In the genomic region with DNA sequence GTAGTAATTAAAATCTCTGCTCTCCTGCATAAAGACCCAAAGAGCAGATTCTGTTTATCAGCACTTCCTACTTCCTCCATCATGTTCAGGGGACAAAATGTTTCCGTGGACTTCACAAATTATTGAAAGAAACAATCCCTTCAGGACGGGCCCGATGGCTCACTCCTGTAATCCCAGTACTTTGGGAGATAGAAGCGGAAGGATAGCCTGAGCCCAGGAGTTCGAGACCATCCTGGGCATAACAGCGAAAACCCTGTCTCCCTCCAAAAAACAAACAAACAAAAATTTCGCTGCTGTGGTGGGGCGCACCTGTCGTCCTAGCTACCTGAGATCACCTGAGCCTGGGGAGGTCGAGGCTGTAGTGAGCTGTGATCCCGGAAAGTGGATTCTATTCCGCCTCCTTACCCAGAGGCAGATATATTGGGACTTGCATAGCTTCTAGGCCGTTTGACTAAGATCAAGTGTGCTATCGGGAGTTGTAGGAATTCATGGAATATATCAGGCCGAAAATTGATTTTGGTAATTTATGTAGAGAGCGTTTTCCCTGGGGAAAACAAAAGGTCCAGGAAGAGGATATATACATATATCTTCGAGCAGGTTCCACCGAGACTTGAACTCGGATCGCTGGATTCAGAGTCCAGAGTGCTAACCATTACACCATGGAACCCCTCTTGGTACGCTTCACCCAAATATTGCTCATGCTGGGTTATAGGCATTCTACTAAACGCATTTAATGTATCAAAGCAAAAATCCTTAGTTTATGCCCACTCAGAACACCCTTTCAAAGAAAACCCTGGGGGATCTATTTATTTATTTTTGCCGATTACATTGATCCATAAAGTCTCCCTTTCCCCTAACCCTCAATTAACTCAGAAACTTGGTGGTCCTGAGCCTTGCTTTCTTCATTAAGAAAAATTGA, we compare ENCODE assay signal across 8 cellular contexts.
DNase-seq lines count a peak whose midpoint lies in the region; ATAC-seq and TF ChIP-seq lines count a peak whose summit lies in the region.

No MANE protein-coding gene starts in this region.

- peak; percentile 49 for ATAC-seq in HG03354 (IDR thresholded peaks at IDR 0.05; ENCODE audit: poor library complexity, severe bottlenecking, unreplicated experiment)
- ATAC-seq in stimulated activated memory B cell treated with anti-CD40 and anti-IgM and Interleukin-4, amounts not matched to agents 10 μg/mL and 1 μg/mL and 100 μg/mL, for 72 hours = no peak

- no peak for TF ChIP-seq POLR2A in vagina (IDR thresholded peaks at IDR 0.05)

- CTCF ChIA-PET in Caco-2 (lab: Charles Lee) = interaction anchor here (0.9 to 2.1 kb wide), 2 partner anchors 28 to 205 kb away, joined by 5 to 6 read pairs; no protein-coding TSS in a partner anchor

- intact Hi-C loops in Caco-2 (cut with micrococcal nuclease; ENCODE audit: unreplicated experiment) (loop anchor here (1.0 to 2.0 kb wide), 2 partner anchors 45 to 57 kb away; no protein-coding TSS in a partner anchor), vagina (cut with DNase I) (no loop called here)

- H3K4me1 Mint-ChIP-seq in Caco-2 (ENCODE audit: low read depth, unreplicated experiment) = no peaks in the 10 kb centered on the region
- H3K4me1 Mint-ChIP-seq in stimulated activated memory B cell treated with anti-CD40 and anti-IgM and Interleukin-4, amounts not matched to agents 10 μg/mL and 1 μg/mL and 100 μg/mL, for 72 hours = peaks cover 13% of the 10 kb centered on the region

- POLR2A ChIA-PET in Caco-2 (lab: Charles Lee) = interaction anchor here (1.1 kb wide), 1 partner anchor 370 kb away, joined by 8 read pairs; no protein-coding TSS in a partner anchor

- peaks cover 20% of the 10 kb centered on the region for H3K36me3 Mint-ChIP-seq in Caco-2 (ENCODE audit: insufficient read depth, unreplicated experiment)
- no peaks in the 10 kb centered on the region for H3K36me3 Mint-ChIP-seq in stimulated activated memory B cell treated with anti-CD40 and anti-IgM and Interleukin-4, amounts not matched to agents 10 μg/mL and 1 μg/mL and 100 μg/mL, for 72 hours

- no peak overlapping the region for H3K27ac ChIP-seq in SJSA1
- H3K27ac ChIP-seq in vagina = no peak overlapping the region
- no peak overlapping the region for H3K27ac ChIP-seq in caudate nucleus (ENCODE audit: low read depth, low read length)

- H3K4me3 ChIP-seq in Caco-2 (ENCODE audit: low read depth, low read length) (peak overlapping the region; percentile 40), SJSA1 (peak overlapping the region; percentile 4; the same call in 1 of the 2 replicates), vagina (no peak overlapping the region)

- H3K4me1 ChIP-seq in Caco-2 (peaks cover 4% of the 10 kb centered on the region; the same call in 1 of the 2 replicates), SJSA1 (replicated peaks) (no peaks in the 10 kb centered on the region), vagina (peaks cover 14% of the 10 kb centered on the region)

- DNase-seq in Caco-2 = peak; percentile 62 to 74
- DNase-seq in SJSA1 (ENCODE audit: low read depth in 1 of 2, low spot score in 2 of 2) = peak in 1 of 2 experiments; percentile 44
- DNase-seq in fibroblast of peridontal ligament (ENCODE audit: extremely low read depth) = peak; percentile 69
- no peak for DNase-seq in vagina (ENCODE audit: extremely low spot score in 2 of 2)
- DNase-seq in caudate nucleus (lab: John Stamatoyannopoulos, UW) = no peak
- DNase-seq in superior temporal gyrus (ENCODE audit: extremely low spot score) = no peak

- H3K27me3 Mint-ChIP-seq in Caco-2 (ENCODE audit: insufficient read depth, unreplicated experiment) = no peaks in the 10 kb centered on the region
- peaks cover 84% of the 10 kb centered on the region for H3K27me3 Mint-ChIP-seq in stimulated activated memory B cell treated with anti-CD40 and anti-IgM and Interleukin-4, amounts not matched to agents 10 μg/mL and 1 μg/mL and 100 μg/mL, for 72 hours

- BruUV-seq in Caco-2 (replicated peaks; lab: Mats Ljungman, UMichigan) = no TSS peak

- TF ChIP-seq CTCF in Caco-2 (IDR thresholded peaks at IDR 0.05; ENCODE audit: insufficient read depth in 1 of 2, low read depth in 1 of 2, low read length in 1 of 2, severe bottlenecking in 1 of 2, unreplicated experiment in 1 of 2) (no peak), vagina (IDR thresholded peaks at IDR 0.05) (no peak)

- no peaks in the 10 kb centered on the region for H3K9me3 ChIP-seq in Caco-2
- peaks cover 9% of the 10 kb centered on the region; the same call in 1 of the 2 replicates for H3K9me3 ChIP-seq in SJSA1 (replicated peaks)
- H3K9me3 ChIP-seq in vagina = no peaks in the 10 kb centered on the region

- H3K27me3 ChIP-seq in Caco-2 (replicated peaks; ENCODE audit: control insufficient read depth, insufficient read depth, low read length) (no peaks in the 10 kb centered on the region), SJSA1 (replicated peaks) (no peaks in the 10 kb centered on the region), vagina (peaks cover 5% of the 10 kb centered on the region)

- peaks cover 6% of the 10 kb centered on the region for H3K9me3 Mint-ChIP-seq in Caco-2 (ENCODE audit: unreplicated experiment)
- peaks cover 6% of the 10 kb centered on the region for H3K9me3 Mint-ChIP-seq in stimulated activated memory B cell treated with anti-CD40 and anti-IgM and Interleukin-4, amounts not matched to agents 10 μg/mL and 1 μg/mL and 100 μg/mL, for 72 hours

- H3K27ac Mint-ChIP-seq in Caco-2 (ENCODE audit: unreplicated experiment) = peak overlapping the region; percentile 73
- H3K27ac Mint-ChIP-seq in stimulated activated memory B cell treated with anti-CD40 and anti-IgM and Interleukin-4, amounts not matched to agents 10 μg/mL and 1 μg/mL and 100 μg/mL, for 72 hours = no peak overlapping the region

- no peaks in the 10 kb centered on the region for H3K36me3 ChIP-seq in Caco-2 (ENCODE audit: control insufficient read depth, insufficient read depth, low read length)
- no peaks in the 10 kb centered on the region for H3K36me3 ChIP-seq in SJSA1
- no peaks in the 10 kb centered on the region for H3K36me3 ChIP-seq in vagina

- peak overlapping the region; percentile 80 for H3K4me3 Mint-ChIP-seq in Caco-2 (ENCODE audit: unreplicated experiment)
- no peak overlapping the region for H3K4me3 Mint-ChIP-seq in stimulated activated memory B cell treated with anti-CD40 and anti-IgM and Interleukin-4, amounts not matched to agents 10 μg/mL and 1 μg/mL and 100 μg/mL, for 72 hours

Comparison
In these comparisons a context has a peak if more than half of its experiments do, and no peak if none do; other contexts are left out.
1. DNase-seq: peak in Caco-2 (2 of 2) and fibroblast of peridontal ligament (single experiment); none in vagina (0 of 2), caudate nucleus (0 of 61) and superior temporal gyrus (single experiment).
2. H3K4me3 ChIP-seq: peak in Caco-2 (single experiment) and SJSA1 (single experiment); none in vagina (0 of 2).